1 cellular context compared by ENCODE assay signal in genomic region chr4:48947731-48948130, GRCh38.
TF ChIP-seq lines count a peak whose summit lies in the region.

No MANE protein-coding gene starts in this region.

TF ChIP-seq in GM23338, 12 proteins besides CTCF, POLR2A, EP300 and RAD21 (continued from another document):
- TF ChIP-seq ZNF462 (CRISPR knock-in tag; IDR thresholded peaks at IDR 0.05): no peak
- TF ChIP-seq NANOG (IDR thresholded peaks at IDR 0.05; ENCODE audit: borderline replicate concordance): no peak
- no peak for TF ChIP-seq POLR2AphosphoS5 (IDR thresholded peaks at IDR 0.05; ENCODE audit: low read depth)
- no peak for TF ChIP-seq JUNB (IDR thresholded peaks at IDR 0.05; ENCODE audit: unreplicated experiment)
- TF ChIP-seq CREB1 (CRISPR knock-in tag; IDR thresholded peaks at IDR 0.05; ENCODE audit: low read depth): no peak
- TF ChIP-seq EZH2 (IDR thresholded peaks at IDR 0.05; ENCODE audit: low read depth, unreplicated experiment): no peak
- TF ChIP-seq ZNF114 (CRISPR knock-in tag; IDR thresholded peaks at IDR 0.05): no peak
- TF ChIP-seq REST (IDR thresholded peaks at IDR 0.05; ENCODE audit: unreplicated experiment): no peak
